1 cellular context compared by ENCODE assay signal in the genomic region with DNA sequence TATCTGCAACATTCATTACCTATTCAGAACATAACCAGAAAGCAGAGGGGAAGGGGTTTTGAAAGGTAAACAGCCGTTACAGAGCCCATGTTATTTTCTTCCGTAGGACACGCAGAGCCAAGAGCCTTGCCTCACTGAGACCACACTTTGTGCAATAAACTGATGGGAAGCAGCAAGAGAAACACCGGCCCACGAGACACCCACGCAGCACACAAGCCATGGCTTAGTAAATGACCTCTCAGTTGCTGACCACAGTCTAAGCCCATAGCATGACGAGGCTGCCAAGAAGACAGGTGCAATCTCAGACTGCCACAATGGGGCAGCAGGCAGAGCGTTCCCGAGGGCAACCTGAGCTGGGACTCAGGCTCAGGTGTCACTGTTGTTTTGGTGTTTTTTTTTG.
TF ChIP-seq lines count a peak whose summit lies in the region.

No MANE protein-coding gene starts in this region.

TF ChIP-seq in IMR-90, 13 proteins besides CTCF, POLR2A, EP300 and RAD21:
- TF ChIP-seq MAFK (IDR thresholded peaks at IDR 0.05; ENCODE audit: low read depth, low read length) (no peak), BHLHE40 (IDR thresholded peaks at IDR 0.05; ENCODE audit: low read depth, low read length) (no peak), USF2 (IDR thresholded peaks at IDR 0.05; ENCODE audit: low read depth, low read length) (no peak), RCOR1 (IDR thresholded peaks at IDR 0.05; ENCODE audit: insufficient replicate concordance, low read length) (no peak), RFX5 (IDR thresholded peaks at IDR 0.05; ENCODE audit: low read depth, low read length) (no peak), CEBPB (IDR thresholded peaks at IDR 0.05; ENCODE audit: low read depth, low read length) (no peak), MAZ (IDR thresholded peaks at IDR 0.05; ENCODE audit: borderline replicate concordance, low read depth, low read length) (no peak), MXI1 (IDR thresholded peaks at IDR 0.05; ENCODE audit: borderline replicate concordance, low read depth, low read length) (no peak), ELK1 (IDR thresholded peaks at IDR 0.05; ENCODE audit: borderline replicate concordance, low read depth, low read length) (no peak), CHD1 (IDR thresholded peaks at IDR 0.05; ENCODE audit: low read depth, low read length) (no peak)
